ENCODE assay signal across 16 cellular contexts in the genomic region with DNA sequence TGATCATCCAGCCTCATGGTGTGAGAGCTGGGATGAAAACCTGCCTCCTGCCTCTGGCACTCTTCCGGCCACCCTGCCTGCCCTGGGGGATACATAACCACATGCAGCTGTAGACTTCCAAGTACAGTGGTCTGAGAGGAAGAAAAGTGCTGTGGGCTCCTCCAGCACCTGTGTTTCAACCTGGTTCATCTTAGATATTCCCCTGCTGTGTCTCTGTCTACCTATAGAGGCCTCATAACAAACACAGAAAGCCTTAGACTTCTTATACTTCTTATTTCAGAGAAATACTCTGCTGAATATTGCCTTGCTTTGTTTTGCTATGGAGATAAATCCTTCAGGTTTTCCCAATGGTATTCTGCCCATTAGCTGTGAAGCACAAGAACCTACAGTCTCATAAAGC. TPM values are rescaled to one million over a fixed set of nuclear protein-coding genes. Genes with fewer than 3 reads are reported as not detected.
DNase-seq lines count a peak whose midpoint lies in the region; ATAC-seq, FAIRE-seq and TF ChIP-seq lines count a peak whose summit lies in the region.
"Had no signal": no experiment of that assay in that cellular context is flagged by ENCODE, and none has a peak within 500 bp of the region (broad histone marks: within the 10 kb centered on the region; RNA-seq: fewer than 3 reads in every experiment).

No MANE protein-coding gene starts in this region.

- H3K9me3 ChIP-seq in neutrophil: no peaks in the 10 kb centered on the region
- no peaks in the 10 kb centered on the region for H3K9me3 ChIP-seq in neuronal stem cell (replicated peaks in 1 of 2; ENCODE audit: control insufficient read depth in 2 of 2, insufficient read depth in 1 of 2, low read depth in 1 of 2, low read length in 2 of 2)
- H3K9me3 ChIP-seq: A549 had no signal

- no peak overlapping the region for H3K14ac ChIP-seq in neuronal stem cell (ENCODE audit: low read length)

- peak overlapping the region; percentile 84 for H3K4me3 Mint-ChIP-seq in activated CD4-positive, alpha-beta T cell treated with anti-CD3 and anti-CD28 coated beads, Interleukin-2, amount 10 ng/mL, durations not matched to agents 24 days and 14 days
- peak overlapping the region; percentile 80 for H3K4me3 Mint-ChIP-seq in activated CD8-positive, alpha-beta T cell treated with anti-CD3 and anti-CD28 coated beads, Interleukin-2, amount 10 ng/mL, durations not matched to agents 7 days and 5 days

- no peak overlapping the region for H3K4me3 ChIP-seq in neutrophil (ENCODE audit: low read depth in 1 of 2, low read length in 1 of 2)
- no peak overlapping the region for H3K4me3 ChIP-seq in neuronal stem cell (ENCODE audit: low read length in 2 of 2)
- H3K4me3 ChIP-seq: A549 had no signal

- WGBS in neuronal stem cell (ENCODE audit: extremely low coverage in 2 of 2, insufficient read length in 2 of 2, insufficient replicate concordance in 1 of 2), 2 donors: no CpG with 5 or more reads among the region's 1 CpG

- H3K9ac ChIP-seq in neuronal stem cell (ENCODE audit: low read depth, low read length, poor library complexity): no peak overlapping the region

- H3K36me3 Mint-ChIP-seq in activated CD4-positive, alpha-beta T cell treated with anti-CD3 and anti-CD28 coated beads, Interleukin-2, amount 10 ng/mL, durations not matched to agents 24 days and 14 days (ENCODE audit: low read depth): peaks cover 10% of the 10 kb centered on the region
- peaks cover 64% of the 10 kb centered on the region for H3K36me3 Mint-ChIP-seq in activated CD8-positive, alpha-beta T cell treated with anti-CD3 and anti-CD28 coated beads, Interleukin-2, amount 10 ng/mL, durations not matched to agents 7 days and 5 days (ENCODE audit: low read depth)

- no peak overlapping the region for H2BK120ac ChIP-seq in neuronal stem cell (ENCODE audit: low read depth, low read length)

- H4K8ac ChIP-seq in neuronal stem cell (ENCODE audit: low read depth, low read length): no peak overlapping the region

- no peak overlapping the region for H2BK5ac ChIP-seq in neuronal stem cell (ENCODE audit: low read length)

- peak overlapping the region; percentile 86 for H3K27ac ChIP-seq in neutrophil
- no peak overlapping the region for H3K27ac ChIP-seq in neuronal stem cell (replicated peaks; ENCODE audit: low read length)

- FAIRE-seq in GM19239 (lab: Jason Lieb, UNC): peak; percentile 84
- FAIRE-seq: A549 had no signal

- H3K23ac ChIP-seq in neuronal stem cell (ENCODE audit: low read depth, low read length, poor library complexity): no peak overlapping the region

- DNase-seq in activated CD4-positive, alpha-beta T cell treated with anti-CD3 and anti-CD28 coated beads, Interleukin-2, amount 10 ng/mL, durations not matched to agents 24 days and 14 days: no peak
- no peak for DNase-seq in activated CD4-positive, alpha-beta T cell treated with anti-CD3 and anti-CD28 coated beads for 48 hours
- DNase-seq in GM19239 (ENCODE audit: insufficient read length, low spot score) (no peak), cortex of kidney (lab: John Stamatoyannopoulos, UW) (no peak), neuronal stem cell (ENCODE audit: low spot score) (no peak)
- DNase-seq in activated CD8-positive, alpha-beta T cell treated with anti-CD3 and anti-CD28 coated beads, Interleukin-2, amount 10 ng/mL, durations not matched to agents 7 days and 5 days: no peak
- DNase-seq: Calu3; effector CD8-positive, alpha-beta T cell; IMR-90; NCI-H1694; NCI-H748 treated with DMSO at 0.1 percent for 48 hours; SHP77; trophoblast cell had no signal

- no peak overlapping the region for H2BK12ac ChIP-seq in neuronal stem cell (ENCODE audit: low read length)

- POLR2A ChIA-PET in activated CD8-positive, alpha-beta T cell treated with anti-CD3 and anti-CD28 coated beads, Interleukin-2, amount 10 ng/mL, durations not matched to agents 7 days and 5 days (lab: Charles Lee): interaction anchor here (1.0 to 19.3 kb wide), 5 partner anchors 22 to 265 kb away, joined by 3 to 280 read pairs (median 8); a partner anchor contains a TSS

- H3K4me1 ChIP-seq in neutrophil (ENCODE audit: control insufficient read depth in 1 of 2, insufficient read depth in 1 of 2, low read depth in 1 of 2, low read length in 1 of 2) (peaks cover 96 to 99% of the 10 kb centered on the region in 2 experiments), neuronal stem cell (ENCODE audit: control insufficient read depth in 2 of 2, insufficient read depth in 1 of 2, low read depth in 1 of 2, low read length in 2 of 2) (no peaks in the 10 kb centered on the region)

- no peak overlapping the region for H3K4me2 ChIP-seq in neuronal stem cell (ENCODE audit: insufficient read depth, low read length, poor library complexity, severe bottlenecking)

- H3K4me1 Mint-ChIP-seq in activated CD4-positive, alpha-beta T cell treated with anti-CD3 and anti-CD28 coated beads, Interleukin-2, amount 10 ng/mL, durations not matched to agents 24 days and 14 days: peaks cover 76% of the 10 kb centered on the region
- peaks cover 85% of the 10 kb centered on the region for H3K4me1 Mint-ChIP-seq in activated CD8-positive, alpha-beta T cell treated with anti-CD3 and anti-CD28 coated beads, Interleukin-2, amount 10 ng/mL, durations not matched to agents 7 days and 5 days (ENCODE audit: low read depth)

- no peak overlapping the region for H2AK5ac ChIP-seq in neuronal stem cell (ENCODE audit: low read depth, low read length)

- no peak for TF ChIP-seq CTCF in neutrophil (IDR thresholded peaks at IDR 0.05)

- CTCF ChIA-PET in activated CD8-positive, alpha-beta T cell treated with anti-CD3 and anti-CD28 coated beads, Interleukin-2, amount 10 ng/mL, durations not matched to agents 7 days and 5 days (lab: Charles Lee): interaction anchor here (1.0 to 21.9 kb wide), 12 partner anchors 8 to 348 kb away, joined by 3 to 274 read pairs (median 10); a partner anchor contains a TSS

- no peaks in the 10 kb centered on the region for H3K27me3 Mint-ChIP-seq in activated CD4-positive, alpha-beta T cell treated with anti-CD3 and anti-CD28 coated beads, Interleukin-2, amount 10 ng/mL, durations not matched to agents 24 days and 14 days
- no peaks in the 10 kb centered on the region for H3K27me3 Mint-ChIP-seq in activated CD8-positive, alpha-beta T cell treated with anti-CD3 and anti-CD28 coated beads, Interleukin-2, amount 10 ng/mL, durations not matched to agents 7 days and 5 days (ENCODE audit: low read depth)

- intact Hi-C loops in activated CD4-positive, alpha-beta T cell treated with anti-CD3 and anti-CD28 coated beads, Interleukin-2, amount 10 ng/mL, durations not matched to agents 24 days and 14 days (cut with micrococcal nuclease): no loop called here

- ATAC-seq in activated CD8-positive, alpha-beta T cell treated with anti-CD3 and anti-CD28 coated beads, Interleukin-2, amount 10 ng/mL, durations not matched to agents 7 days and 5 days: no peak
- no peak for ATAC-seq in GM21423 (IDR thresholded peaks at IDR 0.05; ENCODE audit: unreplicated experiment)
- ATAC-seq: A549 had no signal

- H3K27me3 ChIP-seq in neutrophil (no peaks in the 10 kb centered on the region), neuronal stem cell (ENCODE audit: control insufficient read depth in 3 of 3, insufficient read depth in 3 of 3, low read depth in 1 of 3, low read length in 3 of 3) (no peaks in the 10 kb centered on the region)

- H3K4ac ChIP-seq in neuronal stem cell (ENCODE audit: low read length): no peak overlapping the region

- H3K36me3 ChIP-seq in neutrophil (no peaks in the 10 kb centered on the region), neuronal stem cell (replicated peaks in 1 of 2; ENCODE audit: control insufficient read depth in 2 of 2, insufficient read depth in 2 of 2, low read length in 2 of 2) (no peaks in the 10 kb centered on the region)

- H3K18ac ChIP-seq in neuronal stem cell (ENCODE audit: low read length): no peak overlapping the region

- peaks cover 2% of the 10 kb centered on the region for H3K79me1 ChIP-seq in neuronal stem cell (ENCODE audit: low read depth, low read length)

- H3K9me3 Mint-ChIP-seq in activated CD4-positive, alpha-beta T cell treated with anti-CD3 and anti-CD28 coated beads, Interleukin-2, amount 10 ng/mL, durations not matched to agents 24 days and 14 days: no peaks in the 10 kb centered on the region
- H3K9me3 Mint-ChIP-seq in activated CD8-positive, alpha-beta T cell treated with anti-CD3 and anti-CD28 coated beads, Interleukin-2, amount 10 ng/mL, durations not matched to agents 7 days and 5 days (ENCODE audit: insufficient read depth): no peaks in the 10 kb centered on the region

- H4K91ac ChIP-seq in neuronal stem cell (ENCODE audit: low read depth, low read length, poor library complexity): no peak overlapping the region

- H2BK15ac ChIP-seq in neuronal stem cell (ENCODE audit: low read length): no peak overlapping the region

- H3K27ac Mint-ChIP-seq in activated CD4-positive, alpha-beta T cell treated with anti-CD3 and anti-CD28 coated beads, Interleukin-2, amount 10 ng/mL, durations not matched to agents 24 days and 14 days: peak overlapping the region; percentile 86
- peak overlapping the region; percentile 86 for H3K27ac Mint-ChIP-seq in activated CD8-positive, alpha-beta T cell treated with anti-CD3 and anti-CD28 coated beads, Interleukin-2, amount 10 ng/mL, durations not matched to agents 7 days and 5 days

- H2AFZ ChIP-seq in neuronal stem cell (ENCODE audit: low read length): no peak overlapping the region

RNA-seq across cellular contexts. Expression of a gene that starts 19.6 kb away (rescaled TPM):
- 188 and 193 TPM in 2 replicates for total RNA-seq in activated CD4-positive, alpha-beta T cell treated with anti-CD3 and anti-CD28 coated beads, Interleukin-2, amount 10 ng/mL, durations not matched to agents 24 days and 14 days
- 100 to 1,000 TPM; 123 to 127 TPM for total RNA-seq in activated CD8-positive, alpha-beta T cell treated with anti-CD3 and anti-CD28 coated beads, Interleukin-2, amount 10 ng/mL, durations not matched to agents 7 days and 5 days
- polyA plus RNA-seq in neuronal stem cell (2013, experiment 1 of 2): 13.5 TPM
- 13.8 TPM for polyA plus RNA-seq in neuronal stem cell (2013, experiment 2 of 2)
